ENCODE assay signal across 16 cellular contexts in the genomic region with DNA sequence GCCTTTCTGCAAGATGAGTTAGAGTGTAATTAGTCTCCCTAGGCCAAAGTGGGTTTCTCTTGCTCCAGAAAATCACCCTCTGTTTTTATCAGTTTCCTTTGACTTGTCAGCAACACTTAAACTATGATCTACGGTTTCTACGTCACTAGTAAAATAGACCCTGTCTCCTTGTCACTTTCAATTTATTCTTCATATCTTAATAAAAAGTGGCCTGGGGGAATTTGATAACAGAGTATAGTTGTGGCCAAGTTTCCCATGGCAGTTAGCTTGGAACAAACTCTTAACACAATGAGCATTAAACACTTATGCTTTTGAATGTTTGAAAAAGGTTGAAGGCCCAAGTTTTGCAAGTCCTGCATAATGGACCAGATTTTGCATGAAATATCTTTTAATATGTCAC.
DNase-seq lines count a peak whose midpoint lies in the region; ATAC-seq and TF ChIP-seq lines count a peak whose summit lies in the region.
"Had no signal": no experiment of that assay in that cellular context is flagged by ENCODE, and none has a peak within 500 bp of the region (broad histone marks: within the 10 kb centered on the region; RNA-seq: fewer than 3 reads in every experiment).

No MANE protein-coding gene starts in this region.

- H3K9me3 ChIP-seq in cardiac muscle cell (ENCODE audit: low read depth): no peaks in the 10 kb centered on the region
- no peaks in the 10 kb centered on the region for H3K9me3 ChIP-seq in HEK293 (ENCODE audit: control insufficient read depth, insufficient read depth, low read depth, low read length)
- H3K9me3 ChIP-seq: Caco-2, HAP-1 had no signal

- intact Hi-C loops in cardiac septum (cut with DNase I) (no loop called here), natural killer cell (cut with micrococcal nuclease) (no loop called here)

- H3K4me1 ChIP-seq in cardiac muscle cell (ENCODE audit: low read depth): peaks cover 62% of the 10 kb centered on the region
- peaks cover 4% of the 10 kb centered on the region; the same call in 1 of the 2 replicates for H3K4me1 ChIP-seq in HEK293 (ENCODE audit: control insufficient read depth, insufficient read depth, low read length)
- H3K4me1 ChIP-seq: BLaER1, HAP-1 had no signal

- H3K4me3 ChIP-seq in cardiac muscle cell (no peak overlapping the region), HEK293 (ENCODE audit: low read depth, low read length) (no peak overlapping the region)
- H3K4me3 ChIP-seq: BLaER1, HAP-1 had no signal

- no peak for ATAC-seq in natural killer cell
- ATAC-seq in naive thymus-derived CD8-positive, alpha-beta T cell: no peak
- ATAC-seq: CD8-positive, alpha-beta T cell had no signal

- H3K4me1 Mint-ChIP-seq in mesothelial cell of epicardium: peaks cover 37% of the 10 kb centered on the region
- no peaks in the 10 kb centered on the region for H3K4me1 Mint-ChIP-seq in natural killer cell
- H3K4me1 Mint-ChIP-seq in naive thymus-derived CD8-positive, alpha-beta T cell: no peaks in the 10 kb centered on the region
- H3K4me1 Mint-ChIP-seq: B cell; CD4-positive, CD25-positive, alpha-beta regulatory T cell had no signal

- H3K27ac ChIP-seq in cardiac muscle cell: peak overlapping the region; percentile 82
- H3K27ac ChIP-seq in HEK293 (ENCODE audit: extremely low read depth, low read depth, low read length): no peak overlapping the region
- H3K27ac ChIP-seq: BLaER1, C4-2B had no signal

- TF ChIP-seq CTCF in cardiac muscle cell (IDR thresholded peaks at IDR 0.05; ENCODE audit: low read depth, low read length) (no peak), HEK293 (tag by site-specific recombination; IDR thresholded peaks at IDR 0.05) (no peak), mesothelial cell of epicardium (IDR thresholded peaks at IDR 0.05; ENCODE audit: unreplicated experiment) (no peak), natural killer cell (IDR thresholded peaks at IDR 0.05) (no peak)

- H3K27ac Mint-ChIP-seq in mesothelial cell of epicardium: peak overlapping the region; percentile 71
- H3K27ac Mint-ChIP-seq in natural killer cell: no peak overlapping the region
- H3K27ac Mint-ChIP-seq in naive thymus-derived CD8-positive, alpha-beta T cell: no peak overlapping the region
- H3K27ac Mint-ChIP-seq: B cell; CD4-positive, CD25-positive, alpha-beta regulatory T cell; CD8-positive, alpha-beta T cell had no signal

- H3K36me3 ChIP-seq in cardiac muscle cell: peaks cover 35% of the 10 kb centered on the region
- H3K36me3 ChIP-seq in HEK293 (ENCODE audit: control insufficient read depth in 2 of 2, insufficient read depth in 1 of 2, low read length in 2 of 2): no peaks in the 10 kb centered on the region
- H3K36me3 ChIP-seq: BLaER1, HAP-1 had no signal

- H3K27me3 Mint-ChIP-seq in mesothelial cell of epicardium (ENCODE audit: low read depth) (no peaks in the 10 kb centered on the region), natural killer cell (ENCODE audit: low read depth in 2 of 2) (peaks cover 4 to 25% of the 10 kb centered on the region in 2 donors)
- peaks cover 3 to 9% (median 6%) of the 10 kb centered on the region in 5 donors for H3K27me3 Mint-ChIP-seq in naive thymus-derived CD8-positive, alpha-beta T cell

- H3K27me3 ChIP-seq in cardiac muscle cell: no peaks in the 10 kb centered on the region
- H3K27me3 ChIP-seq: BLaER1 had no signal

- H3K36me3 Mint-ChIP-seq in mesothelial cell of epicardium (peaks cover 12% of the 10 kb centered on the region), natural killer cell (no peaks in the 10 kb centered on the region)
- H3K36me3 Mint-ChIP-seq in naive thymus-derived CD8-positive, alpha-beta T cell: no peaks in the 10 kb centered on the region
- H3K36me3 Mint-ChIP-seq: CD4-positive, CD25-positive, alpha-beta regulatory T cell; CD8-positive, alpha-beta T cell had no signal

- DNase-seq in cardiac muscle cell (ENCODE audit: low read depth in 1 of 2, low spot score in 1 of 2) (no peak), cardiac septum (ENCODE audit: low spot score) (no peak), mesothelial cell of epicardium (ENCODE audit: low spot score in 2 of 2, unreplicated experiment in 2 of 2) (no peak), natural killer cell (no peak)
- DNase-seq in naive thymus-derived CD8-positive, alpha-beta T cell: no peak
- DNase-seq: Caco-2; CD4-positive, CD25-positive, alpha-beta regulatory T cell; CD8-positive, alpha-beta T cell; DMS153; DND-41; GOT3 had no signal

- POLR2A ChIA-PET in HEK293 (lab: Yijun Ruan, JAX): no interaction called here
- POLR2A ChIA-PET in naive thymus-derived CD8-positive, alpha-beta T cell (lab: Charles Lee): no interaction called here

- H3K4me3 Mint-ChIP-seq in mesothelial cell of epicardium (no peak overlapping the region), natural killer cell (no peak overlapping the region)
- no peak overlapping the region for H3K4me3 Mint-ChIP-seq in naive thymus-derived CD8-positive, alpha-beta T cell
- H3K4me3 Mint-ChIP-seq: B cell; CD4-positive, CD25-positive, alpha-beta regulatory T cell; CD8-positive, alpha-beta T cell had no signal

- CTCF ChIA-PET in HEK293 (lab: Yijun Ruan, JAX): no interaction called here

- H3K9me3 Mint-ChIP-seq in mesothelial cell of epicardium (no peaks in the 10 kb centered on the region), natural killer cell (no peaks in the 10 kb centered on the region)
- no peaks in the 10 kb centered on the region for H3K9me3 Mint-ChIP-seq in naive thymus-derived CD8-positive, alpha-beta T cell
- H3K9me3 Mint-ChIP-seq: CD4-positive, CD25-positive, alpha-beta regulatory T cell; CD8-positive, alpha-beta T cell had no signal

TF ChIP-seq in HEK293, 187 proteins besides CTCF, POLR2A, EP300 and RAD21:
- TF ChIP-seq ZNF433 (tag by site-specific recombination; IDR thresholded peaks at IDR 0.05; ENCODE audit: low read depth) (no peak), ZBTB26 (tag by site-specific recombination; optimal IDR thresholded peaks at IDR 0.05) (no peak), PRDM4 (tag by site-specific recombination; IDR thresholded peaks at IDR 0.05) (peak; percentile 75; the same call in 1 of the 2 replicates), ZNF2 (tag by site-specific recombination; IDR thresholded peaks at IDR 0.05) (no peak)
